In genomic region chr17:18226284-18226945, GRCh38 we compare ENCODE assay signal across 1 cellular context.
TF ChIP-seq lines count a peak whose summit lies in the region.

No MANE protein-coding gene starts in this region.

TF ChIP-seq in HCT116, 20 proteins besides CTCF, POLR2A, EP300 and RAD21 (continued from another document):
- TF ChIP-seq REST (IDR thresholded peaks at IDR 0.05; ENCODE audit: low read depth) (no peak), POLR2AphosphoS5 (IDR thresholded peaks at IDR 0.05; ENCODE audit: low read depth, low read length) (no peak), ZNF274 (IDR thresholded peaks at IDR 0.05; ENCODE audit: low read depth, low read length) (no peak), EZH2 (IDR thresholded peaks at IDR 0.05) (no peak), SP1 (IDR thresholded peaks at IDR 0.05; ENCODE audit: low read depth) (no peak), JUND (IDR thresholded peaks at IDR 0.05) (no peak), MAX (IDR thresholded peaks at IDR 0.05) (no peak), YY1 (IDR thresholded peaks at IDR 0.05; ENCODE audit: extremely low read depth, insufficient replicate concordance, low read depth, low read length) (no peak), EGR1 (IDR thresholded peaks at IDR 0.05; ENCODE audit: low read depth) (no peak), SIN3A (IDR thresholded peaks at IDR 0.05; ENCODE audit: low read depth) (no peak), SRF (IDR thresholded peaks at IDR 0.05; ENCODE audit: low read depth) (no peak), EZH2phosphoT487 (IDR thresholded peaks at IDR 0.05; ENCODE audit: borderline replicate concordance) (no peak), CBX3 (IDR thresholded peaks at IDR 0.05; ENCODE audit: low read depth) (no peak), ZBTB33 (IDR thresholded peaks at IDR 0.05; ENCODE audit: extremely low read depth, insufficient replicate concordance, low read length) (no peak), TCF7L2 (IDR thresholded peaks at IDR 0.05; ENCODE audit: borderline replicate concordance, extremely low read depth, insufficient read depth, insufficient read length) (no peak), ZFX (IDR thresholded peaks at IDR 0.05) (no peak)
TF ChIP-seq in HCT116: peak in this region for 0.
